19 cellular contexts compared by ENCODE assay signal in genomic region chrX:9578083-9578779, GRCh38.
A peak's percentile ranks its signal among the peaks of the same experiment; 100 is the strongest.
DNase-seq lines count a peak whose midpoint lies in the region; ATAC-seq, FAIRE-seq and TF ChIP-seq lines count a peak whose summit lies in the region.
"Had no signal": no experiment of that assay in that cellular context is flagged by ENCODE, and none has a peak within 500 bp of the region (broad histone marks: within the 10 kb centered on the region; RNA-seq: fewer than 3 reads in every experiment).

No MANE protein-coding gene starts in this region.

- peaks cover 4% of the 10 kb centered on the region for H3K9me1 ChIP-seq in K562 (ENCODE audit: control insufficient read depth, insufficient read depth, low read length)

- H3K9ac ChIP-seq in K562 (ENCODE audit: insufficient read depth in 1 of 2, low read depth in 2 of 2, low read length in 2 of 2): no peak overlapping the region

- H3K36me3 ChIP-seq in BE2C (no peaks in the 10 kb centered on the region), K562 (ENCODE audit: control insufficient read depth, insufficient read depth, low read length) (no peaks in the 10 kb centered on the region)
- H3K36me3 ChIP-seq: Peyer's patch had no signal

- no peak overlapping the region for H3K4me3 ChIP-seq in BE2C (ENCODE audit: low read depth, low read length)
- no peak overlapping the region for H3K4me3 ChIP-seq in K562
- H3K4me3 ChIP-seq: Peyer's patch had no signal

- no peak overlapping the region for H3K4me2 ChIP-seq in K562 (ENCODE audit: insufficient read depth, low read length)

- ATAC-seq in K562: no peak
- no peak for ATAC-seq in activated T-helper 17 cell treated with anti-CD3 and anti-CD28 coated beads, Interleukin-2, amount 50 U/mL, for 72 hours (replicated peaks)
- ATAC-seq in HG03432 (IDR thresholded peaks at IDR 0.05; ENCODE audit: unreplicated experiment): no peak

- no peaks in the 10 kb centered on the region for H3K27me3 Mint-ChIP-seq in type B pancreatic cell
- no peaks in the 10 kb centered on the region for H3K27me3 Mint-ChIP-seq in activated T-helper 17 cell treated with anti-CD3 and anti-CD28 coated beads, Interleukin-2, amount 50 U/mL, for 72 hours

- CTCF ChIA-PET in K562 (lab: Yijun Ruan, JAX; ENCODE audit: low intra/inter-chr PET ratio): no interaction called here

- no peaks in the 10 kb centered on the region for H3K4me1 Mint-ChIP-seq in type B pancreatic cell (ENCODE audit: unreplicated experiment)
- H3K4me1 Mint-ChIP-seq in activated T-helper 17 cell treated with anti-CD3 and anti-CD28 coated beads, Interleukin-2, amount 50 U/mL, for 72 hours: no peaks in the 10 kb centered on the region

- H3K4me1 ChIP-seq in BE2C: peaks cover 3% of the 10 kb centered on the region
- peaks cover 0 to 5% of the 10 kb centered on the region in 2 experiments; a peak in 2 of 5 replicates for H3K4me1 ChIP-seq in K562 (replicated peaks in 1 of 2; ENCODE audit: control insufficient read depth in 2 of 2, insufficient read depth in 2 of 2, low read length in 2 of 2)
- H3K4me1 ChIP-seq: Peyer's patch had no signal

- H3K79me2 ChIP-seq in K562 (ENCODE audit: control insufficient read depth, insufficient read depth, low read length): peaks cover 13% of the 10 kb centered on the region; the same call in 2 of the 3 replicates

- in situ Hi-C loops in K562 (cut with MboI): no loop called here

- no peaks in the 10 kb centered on the region for H3K27me3 ChIP-seq in BE2C
- no peaks in the 10 kb centered on the region for H3K27me3 ChIP-seq in K562 (ENCODE audit: control insufficient read depth in 2 of 2, insufficient read depth in 2 of 2, low read length in 2 of 2)
- H3K27me3 ChIP-seq: Peyer's patch had no signal

- no peak for TF ChIP-seq POLR2A in K562 (conservative IDR thresholded peaks at IDR 0.05)

- H3K4me3 Mint-ChIP-seq in type B pancreatic cell: no peak overlapping the region
- no peak overlapping the region for H3K4me3 Mint-ChIP-seq in activated T-helper 17 cell treated with anti-CD3 and anti-CD28 coated beads, Interleukin-2, amount 50 U/mL, for 72 hours
- H3K4me3 Mint-ChIP-seq: HFFc6 had no signal

- no peak for TF ChIP-seq RAD21 in K562 (CRISPR knock-in tag; conservative IDR thresholded peaks at IDR 0.05 in 1 of 2, IDR thresholded peaks at IDR 0.05 in 1 of 2)

- no peaks in the 10 kb centered on the region for H3K36me3 Mint-ChIP-seq in type B pancreatic cell
- no peaks in the 10 kb centered on the region for H3K36me3 Mint-ChIP-seq in activated T-helper 17 cell treated with anti-CD3 and anti-CD28 coated beads, Interleukin-2, amount 50 U/mL, for 72 hours (ENCODE audit: low read depth)

- H3K9me3 Mint-ChIP-seq in type B pancreatic cell: peaks cover 4% of the 10 kb centered on the region
- H3K9me3 Mint-ChIP-seq in activated T-helper 17 cell treated with anti-CD3 and anti-CD28 coated beads, Interleukin-2, amount 50 U/mL, for 72 hours: no peaks in the 10 kb centered on the region
- H3K9me3 Mint-ChIP-seq: HFFc6 had no signal

- FAIRE-seq in K562 (lab: Jason Lieb, UNC): no peak

- no peaks in the 10 kb centered on the region for H4K20me1 ChIP-seq in K562 (replicated peaks; ENCODE audit: control insufficient read depth, insufficient read depth, low read length)

- H2AFZ ChIP-seq in K562 (ENCODE audit: low read depth, low read length): no peak overlapping the region

- no peak overlapping the region for H3K27ac ChIP-seq in K562 (ENCODE audit: extremely low read depth, low read depth, low read length)
- H3K27ac ChIP-seq: HL-60, Peyer's patch had no signal

- peak; percentile 50 for DNase-seq in BE2C
- DNase-seq in K562 (ENCODE audit: extremely low read depth in 1 of 4, low spot score in 3 of 4): no peak
- DNase-seq in hypothalamus (lab: John Stamatoyannopoulos, UW): peak in 31 of 51 donors; percentile 1 to 62 (median 25)
- peak in 7 of 10 donors; percentile 11 to 88 (median 30) for DNase-seq in posterior cingulate gyrus
- DNase-seq in type B pancreatic cell (ENCODE audit: extremely low spot score, unreplicated experiment): no peak
- DNase-seq in DMS79 treated with DMSO at 0.1 percent for 48 hours (lab: John Stamatoyannopoulos, UW): no peak
- DNase-seq: 8988T, EL, HFFc6, KBM-7, NCI-H1092, NCI-H2107, NCI-H446, NCI-H774, Peyer's patch, Right ventricle myocardium superior had no signal

- no peak overlapping the region for H3K27ac Mint-ChIP-seq in type B pancreatic cell
- H3K27ac Mint-ChIP-seq in activated T-helper 17 cell treated with anti-CD3 and anti-CD28 coated beads, Interleukin-2, amount 50 U/mL, for 72 hours: no peak overlapping the region
- H3K27ac Mint-ChIP-seq: HFFc6 had no signal

- 71% methylated on average over 17 of the region's 20 CpGs for WGBS in K562 (ENCODE audit: insufficient coverage, low coverage, missing lambda C conversion rate)

- no TSS peak for BruUV-seq in K562 (replicated peaks; lab: Mats Ljungman, UMichigan)

- POLR2A ChIA-PET in K562 (lab: Yijun Ruan, JAX): interaction anchor here (0.7 to 1.4 kb wide), 3 partner anchors 9 to 31 kb away, joined by 3 read pairs; no protein-coding TSS in a partner anchor

- intact Hi-C loops in K562 (cut with micrococcal nuclease) (no loop called here), posterior cingulate gyrus (cut with DNase I) (no loop called here)

- no peak for TF ChIP-seq EP300 in K562 (IDR thresholded peaks at IDR 0.05; ENCODE audit: low read length)

- no peaks in the 10 kb centered on the region for H3K9me3 ChIP-seq in BE2C
- no peaks in the 10 kb centered on the region for H3K9me3 ChIP-seq in K562 (replicated peaks; ENCODE audit: control insufficient read depth, insufficient read depth, low read depth, low read length)
- H3K9me3 ChIP-seq: Peyer's patch had no signal

- no peak for TF ChIP-seq CTCF in BE2C (IDR thresholded peaks at IDR 0.05; ENCODE audit: low read depth, low read length)
- TF ChIP-seq CTCF in K562 (IDR thresholded peaks at IDR 0.05 in 2 of 3, conservative IDR thresholded peaks at IDR 0.05 in 1 of 3; ENCODE audit: insufficient read depth in 2 of 3, low read depth in 1 of 3, low read length in 3 of 3): no peak
- TF ChIP-seq CTCF in type B pancreatic cell (conservative IDR thresholded peaks at IDR 0.05): no peak

TF ChIP-seq in K562, 482 proteins besides CTCF, POLR2A, EP300 and RAD21:
- TF ChIP-seq CEBPB (tag; IDR thresholded peaks at IDR 0.05) (peak; percentile 83), DACH1 (IDR thresholded peaks at IDR 0.05; ENCODE audit: partially characterized antibody) (no peak)

Comparison
In these comparisons a context has a peak if more than half of its experiments do, and no peak if none do; other contexts are left out.
1. DNase-seq: peak in BE2C (single experiment), hypothalamus (31 of 51) and posterior cingulate gyrus (7 of 10); none in K562 (0 of 4), type B pancreatic cell (single experiment) and DMS79 treated with DMSO at 0.1 percent for 48 hours (single experiment).